In genomic region chr10:45000764-45001381, GRCh38 we compare ENCODE assay signal across 8 cellular contexts. TPM values are rescaled to one million over a fixed set of nuclear protein-coding genes. Genes with fewer than 3 reads are reported as not detected.
DNase-seq lines count a peak whose midpoint lies in the region; ATAC-seq and TF ChIP-seq lines count a peak whose summit lies in the region.

Gene ZNF22 (plus strand): TSS chr10:45000923. CDS start chr10:45003369, 2,446 bp downstream.

- H3K4me3 ChIP-seq in lung: peak within 1 kb of the TSS; percentile 64

- peaks cover 5 to 8% of the 10 kb centered on the region in 2 donors for H3K36me3 ChIP-seq in lung (ENCODE audit: control insufficient read depth in 2 of 2, insufficient read depth in 2 of 2, low read length in 2 of 2)

- peak; percentile 74 for DNase-seq in NK-92 treated with Interleukin-12 subunit alpha and Interleukin-12 subunit beta, amount 100 ng/mL, for 24 hours (lab: John Stamatoyannopoulos, UW)
- DNase-seq in NK-92 (lab: John Stamatoyannopoulos, UW; ENCODE audit: unreplicated experiment) (no peak), NCI-H2171 (lab: John Stamatoyannopoulos, UW) (peak; percentile 41), ecto neural progenitor cell (ENCODE audit: low spot score) (peak; percentile 83), lung (ENCODE audit: low spot score) (peak; percentile 67)
- peak; percentile 52 to 64 for DNase-seq in activated CD4-positive, alpha-beta T cell treated with anti-CD3 and anti-CD28 coated beads, Interleukin-2, amount 50 U/mL, for 48 hours
- DNase-seq in stimulated activated CD8-positive, alpha-beta memory T cell treated with anti-CD3 and anti-CD28 coated beads, Interleukin-12 subunit alpha, Interleukin-12 subunit beta, amount 100 ng/mL, for 24 hours (ENCODE audit: extremely low read depth): peak; percentile 30

- ATAC-seq in HG02885 (IDR thresholded peaks at IDR 0.05; ENCODE audit: poor library complexity, unreplicated experiment): peak; percentile 76
- ATAC-seq in lung (ENCODE audit: insufficient read depth, low FRiP score): peak; percentile 88

- H3K27me3 ChIP-seq in lung (ENCODE audit: control insufficient read depth, insufficient read depth): no peaks in the 10 kb centered on the region

- TF ChIP-seq CTCF in lung (IDR thresholded peaks at IDR 0.05; ENCODE audit: control extremely low read depth, extremely low read depth): no peak

- peaks cover 8 to 14% of the 10 kb centered on the region in 2 donors for H3K4me1 ChIP-seq in lung (ENCODE audit: control insufficient read depth in 2 of 2, insufficient read depth in 2 of 2, low read length in 2 of 2)

- H3K9me3 ChIP-seq in lung (ENCODE audit: control insufficient read depth in 2 of 2, insufficient read depth in 1 of 2, low read length in 1 of 2): no peaks in the 10 kb centered on the region

- WGBS in lung, 2 donors: 1% methylated on average over 69 to 79 of the region's 79 CpGs

- H3K27ac ChIP-seq in lung (ENCODE audit: low read depth in 1 of 2, low read length in 1 of 2): peak within 1 kb of the TSS; percentile 93 to 97

RNA-seq across cellular contexts. Expression of gene ZNF22, which starts in this region (rescaled TPM):
- total RNA-seq in lung: 10 to 100 TPM; 17.7 to 40.7 TPM
- 10 to 100 TPM; 16.8 to 18.6 TPM for polyA plus RNA-seq in lung
